ENCODE assay signal across 7 cellular contexts in the genomic region with DNA sequence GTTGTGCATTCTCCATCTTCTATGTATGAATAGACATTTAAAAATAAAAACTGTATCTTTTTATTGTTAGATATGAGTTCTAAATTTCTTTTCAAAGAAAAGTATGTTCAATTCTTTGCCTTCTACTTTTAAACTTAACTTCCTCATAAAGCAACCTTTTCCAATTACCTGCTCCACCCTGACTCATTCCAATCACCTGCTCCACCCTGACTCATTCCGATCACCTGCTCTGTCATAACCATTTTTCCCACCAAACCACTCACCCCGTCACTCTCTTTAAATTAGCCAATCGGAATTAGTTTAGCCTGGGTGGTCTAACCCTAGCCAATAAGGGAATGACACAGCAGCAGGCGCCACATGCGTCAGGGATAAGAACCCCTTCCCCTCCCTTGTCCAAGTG.
A peak's percentile ranks its signal among the peaks of the same experiment; 100 is the strongest.
DNase-seq lines count a peak whose midpoint lies in the region; ATAC-seq, FAIRE-seq and TF ChIP-seq lines count a peak whose summit lies in the region.
"Not testable (repeated sequence)": the region's sequence is repeated elsewhere in the genome, so short reads cannot be mapped to it uniquely, and the experiment has no call there.

No MANE protein-coding gene starts in this region.

- TF ChIP-seq CTCF in HEK293 (tag by site-specific recombination; IDR thresholded peaks at IDR 0.05); K562 (IDR thresholded peaks at IDR 0.05 in 2 of 3, conservative IDR thresholded peaks at IDR 0.05 in 1 of 3; ENCODE audit: insufficient read depth in 2 of 3, low read depth in 1 of 3, low read length in 3 of 3); mucosa of descending colon (IDR thresholded peaks at IDR 0.05): not testable (repeated sequence)

- DNase-seq in activated CD4-positive, alpha-beta T cell treated with anti-CD3 and anti-CD28 coated beads for 36 hours; activated T-cell treated with anti-CD3 and anti-CD28 coated beads, Interleukin-2, amount 50 U/mL, for 72 hours; K562 (ENCODE audit: extremely low read depth in 1 of 4, low spot score in 3 of 4); effector memory CD8-positive, alpha-beta T cell; stimulated activated naive B cell treated with anti-CD40 and anti-IgM and Interleukin-4, amounts not matched to agents 10 μg/mL and 1 μg/mL and 100 μg/mL, for 72 hours: not testable (repeated sequence)
- DNase-seq in mucosa of descending colon: peak in 1 of 3 donors; percentile 35

- not testable (repeated sequence) for H3K27me3 Mint-ChIP-seq in activated CD4-positive, alpha-beta T cell treated with anti-CD3 and anti-CD28 coated beads for 36 hours; activated T-cell treated with anti-CD3 and anti-CD28 coated beads, Interleukin-2, amount 50 U/mL, for 72 hours (ENCODE audit: low read depth); effector memory CD8-positive, alpha-beta T cell; stimulated activated naive B cell treated with anti-CD40 and anti-IgM and Interleukin-4, amounts not matched to agents 10 μg/mL and 1 μg/mL and 100 μg/mL, for 72 hours

- TF ChIP-seq POLR2A in K562 (conservative IDR thresholded peaks at IDR 0.05): not testable (repeated sequence)

- not testable (repeated sequence) for TF ChIP-seq EP300 in K562 (IDR thresholded peaks at IDR 0.05; ENCODE audit: low read length)

- POLR2A ChIA-PET in HEK293 (lab: Yijun Ruan, JAX); activated CD4-positive, alpha-beta T cell treated with anti-CD3 and anti-CD28 coated beads for 36 hours (lab: Charles Lee); K562 (lab: Yijun Ruan, JAX): not testable (repeated sequence)

- H3K36me3 ChIP-seq in HEK293 (ENCODE audit: control insufficient read depth in 2 of 2, insufficient read depth in 1 of 2, low read length in 2 of 2); K562 (ENCODE audit: control insufficient read depth, insufficient read depth, low read length); mucosa of descending colon (ENCODE audit: low read depth): not testable (repeated sequence)

- not testable (repeated sequence) for H2AFZ ChIP-seq in K562 (ENCODE audit: low read depth, low read length)

- not testable (repeated sequence) for H3K4me1 ChIP-seq in HEK293 (ENCODE audit: control insufficient read depth, insufficient read depth, low read length); mucosa of descending colon (ENCODE audit: low read depth)
- H3K4me1 ChIP-seq in K562 (replicated peaks in 1 of 2; ENCODE audit: control insufficient read depth in 2 of 2, insufficient read depth in 2 of 2, low read length in 2 of 2): peaks cover 3 to 12% of the 10 kb centered on the region in 2 experiments; a peak in 3 of 5 replicates

- H3K9me3 ChIP-seq in HEK293 (ENCODE audit: control insufficient read depth, insufficient read depth, low read depth, low read length); K562 (replicated peaks; ENCODE audit: control insufficient read depth, insufficient read depth, low read depth, low read length); mucosa of descending colon: not testable (repeated sequence)

- FAIRE-seq in K562 (lab: Jason Lieb, UNC): not testable (repeated sequence)

- H3K4me2 ChIP-seq in K562 (ENCODE audit: insufficient read depth, low read length): not testable (repeated sequence)

- H3K4me3 Mint-ChIP-seq in activated CD4-positive, alpha-beta T cell treated with anti-CD3 and anti-CD28 coated beads for 36 hours; activated T-cell treated with anti-CD3 and anti-CD28 coated beads, Interleukin-2, amount 50 U/mL, for 72 hours; effector memory CD8-positive, alpha-beta T cell; stimulated activated naive B cell treated with anti-CD40 and anti-IgM and Interleukin-4, amounts not matched to agents 10 μg/mL and 1 μg/mL and 100 μg/mL, for 72 hours: not testable (repeated sequence)

- peaks cover 19% of the 10 kb centered on the region for H3K36me3 Mint-ChIP-seq in activated CD4-positive, alpha-beta T cell treated with anti-CD3 and anti-CD28 coated beads for 36 hours (ENCODE audit: low read depth)
- H3K36me3 Mint-ChIP-seq in activated T-cell treated with anti-CD3 and anti-CD28 coated beads, Interleukin-2, amount 50 U/mL, for 72 hours (ENCODE audit: insufficient read depth in 2 of 2): peaks cover 3 to 12% of the 10 kb centered on the region in 2 donors
- peaks cover 26% of the 10 kb centered on the region for H3K36me3 Mint-ChIP-seq in effector memory CD8-positive, alpha-beta T cell (ENCODE audit: insufficient read depth)
- peaks cover 16 to 31% of the 10 kb centered on the region in 2 donors for H3K36me3 Mint-ChIP-seq in stimulated activated naive B cell treated with anti-CD40 and anti-IgM and Interleukin-4, amounts not matched to agents 10 μg/mL and 1 μg/mL and 100 μg/mL, for 72 hours

- ATAC-seq in activated CD4-positive, alpha-beta T cell treated with anti-CD3 and anti-CD28 coated beads for 36 hours; activated T-cell treated with anti-CD3 and anti-CD28 coated beads, Interleukin-2, amount 50 U/mL, for 72 hours (replicated peaks in 1 of 2); K562; effector memory CD8-positive, alpha-beta T cell (replicated peaks); stimulated activated naive B cell treated with anti-CD40 and anti-IgM and Interleukin-4, amounts not matched to agents 10 μg/mL and 1 μg/mL and 100 μg/mL, for 72 hours (replicated peaks): not testable (repeated sequence)
- peak; percentile 37 for ATAC-seq in mucosa of descending colon

- H3K27ac Mint-ChIP-seq in activated CD4-positive, alpha-beta T cell treated with anti-CD3 and anti-CD28 coated beads for 36 hours: peak overlapping the region; percentile 51
- H3K27ac Mint-ChIP-seq in activated T-cell treated with anti-CD3 and anti-CD28 coated beads, Interleukin-2, amount 50 U/mL, for 72 hours: peak overlapping the region; percentile 14
- peak overlapping the region; percentile 58 to 86 for H3K27ac Mint-ChIP-seq in effector memory CD8-positive, alpha-beta T cell
- H3K27ac Mint-ChIP-seq in stimulated activated naive B cell treated with anti-CD40 and anti-IgM and Interleukin-4, amounts not matched to agents 10 μg/mL and 1 μg/mL and 100 μg/mL, for 72 hours: peak overlapping the region; percentile 0

- not testable (repeated sequence) for H3K9me3 Mint-ChIP-seq in activated CD4-positive, alpha-beta T cell treated with anti-CD3 and anti-CD28 coated beads for 36 hours (ENCODE audit: low read depth); activated T-cell treated with anti-CD3 and anti-CD28 coated beads, Interleukin-2, amount 50 U/mL, for 72 hours; effector memory CD8-positive, alpha-beta T cell; stimulated activated naive B cell treated with anti-CD40 and anti-IgM and Interleukin-4, amounts not matched to agents 10 μg/mL and 1 μg/mL and 100 μg/mL, for 72 hours

- not testable (repeated sequence) for H3K9me1 ChIP-seq in K562 (ENCODE audit: control insufficient read depth, insufficient read depth, low read length)

- H3K79me2 ChIP-seq in K562 (ENCODE audit: control insufficient read depth, insufficient read depth, low read length): not testable (repeated sequence)

- not testable (repeated sequence) for H3K27ac ChIP-seq in HEK293 (ENCODE audit: extremely low read depth, low read depth, low read length); K562 (ENCODE audit: extremely low read depth, low read depth, low read length)

- H3K27me3 ChIP-seq in K562 (ENCODE audit: control insufficient read depth in 2 of 2, insufficient read depth in 2 of 2, low read length in 2 of 2): not testable (repeated sequence)

- in situ Hi-C loops in K562 (cut with MboI): not testable (repeated sequence)

- not testable (repeated sequence) for BruUV-seq in K562 (replicated peaks; lab: Mats Ljungman, UMichigan)

- not testable (repeated sequence) for H3K9ac ChIP-seq in K562 (ENCODE audit: insufficient read depth in 1 of 2, low read depth in 2 of 2, low read length in 2 of 2)

- H3K4me3 ChIP-seq in HEK293 (ENCODE audit: low read depth, low read length); K562; mucosa of descending colon: not testable (repeated sequence)

- CTCF ChIA-PET in HEK293 (lab: Yijun Ruan, JAX): interaction anchor here (0.6 kb wide), 1 partner anchor 12 kb away, joined by 3 read pairs; no protein-coding TSS in a partner anchor
- CTCF ChIA-PET in activated CD4-positive, alpha-beta T cell treated with anti-CD3 and anti-CD28 coated beads for 36 hours (lab: Charles Lee); K562 (lab: Yijun Ruan, JAX; ENCODE audit: low intra/inter-chr PET ratio): not testable (repeated sequence)

- WGBS in K562 (ENCODE audit: insufficient coverage, low coverage, missing lambda C conversion rate): 72% methylated on average over 5 of the region's 5 CpGs

- H4K20me1 ChIP-seq in K562 (replicated peaks; ENCODE audit: control insufficient read depth, insufficient read depth, low read length): not testable (repeated sequence)

- H3K4me1 Mint-ChIP-seq in activated CD4-positive, alpha-beta T cell treated with anti-CD3 and anti-CD28 coated beads for 36 hours; activated T-cell treated with anti-CD3 and anti-CD28 coated beads, Interleukin-2, amount 50 U/mL, for 72 hours (ENCODE audit: low read depth): not testable (repeated sequence)
- H3K4me1 Mint-ChIP-seq in effector memory CD8-positive, alpha-beta T cell (ENCODE audit: low read depth in 2 of 2): peaks cover 9 to 17% of the 10 kb centered on the region in 2 donors
- H3K4me1 Mint-ChIP-seq in stimulated activated naive B cell treated with anti-CD40 and anti-IgM and Interleukin-4, amounts not matched to agents 10 μg/mL and 1 μg/mL and 100 μg/mL, for 72 hours: peaks cover 5 to 15% of the 10 kb centered on the region in 2 donors

- TF ChIP-seq RAD21 in K562 (CRISPR knock-in tag; conservative IDR thresholded peaks at IDR 0.05 in 1 of 2, IDR thresholded peaks at IDR 0.05 in 1 of 2): not testable (repeated sequence)

- intact Hi-C loops in activated CD4-positive, alpha-beta T cell treated with anti-CD3 and anti-CD28 coated beads for 36 hours (cut with DNase I, micrococcal nuclease); mucosa of descending colon (cut with DNase I, micrococcal nuclease): not testable (repeated sequence)
- intact Hi-C loops in K562 (cut with micrococcal nuclease): loop anchor here (1.0 to 5.0 kb wide), 5 partner anchors 134 to 543 kb away; partner anchors contain the start of gene STAG1

Comparison
In these comparisons a context has a peak if more than half of its experiments do, and no peak if none do; other contexts are left out.
1. H3K27ac Mint-ChIP-seq: peak in every context shown above with its lines; median percentile 72 in effector memory CD8-positive, alpha-beta T cell; 51 in activated CD4-positive, alpha-beta T cell treated with anti-CD3 and anti-CD28 coated beads for 36 hours; 14 in activated T-cell treated with anti-CD3 and anti-CD28 coated beads, Interleukin-2, amount 50 U/mL, for 72 hours; 0 in stimulated activated naive B cell treated with anti-CD40 and anti-IgM and Interleukin-4, amounts not matched to agents 10 μg/mL and 1 μg/mL and 100 μg/mL, for 72 hours.